8 cellular contexts compared by ENCODE assay signal in genomic region chr2:106192752-106193490, GRCh38. TPM values are rescaled to one million over a fixed set of nuclear protein-coding genes. Genes with fewer than 3 reads are reported as not detected.
DNase-seq lines count a peak whose midpoint lies in the region; ATAC-seq, FAIRE-seq and TF ChIP-seq lines count a peak whose summit lies in the region.

No MANE protein-coding gene starts in this region.

- H3K4me3 ChIP-seq in dorsolateral prefrontal cortex (peak overlapping the region; percentile 59 to 99 (median 88)), mucosa of descending colon (peak overlapping the region; percentile 72)

- H3K4me1 Mint-ChIP-seq in stimulated activated memory B cell treated with anti-CD40 and anti-IgM and Interleukin-4, amounts not matched to agents 10 μg/mL and 1 μg/mL and 100 μg/mL, for 72 hours = peaks cover 54% of the 10 kb centered on the region

- peak overlapping the region; percentile 84 for H3K27ac Mint-ChIP-seq in stimulated activated memory B cell treated with anti-CD40 and anti-IgM and Interleukin-4, amounts not matched to agents 10 μg/mL and 1 μg/mL and 100 μg/mL, for 72 hours

- peaks cover 6% of the 10 kb centered on the region for H3K4me1 ChIP-seq in mucosa of descending colon (ENCODE audit: low read depth)

- DNase-seq in 8988T = peak; percentile 47
- peak; percentile 31 for DNase-seq in GM12892 (ENCODE audit: insufficient read length)
- peak; percentile 78 for DNase-seq in NCI-H146 (lab: John Stamatoyannopoulos, UW)
- DNase-seq in dorsolateral prefrontal cortex = peak in 1 of 10 donors; percentile 52
- DNase-seq in mucosa of descending colon = peak; percentile 51 to 65 (median 53)

- peak; percentile 57 for TF ChIP-seq POLR2A in GM12892 (IDR thresholded peaks at IDR 0.05; ENCODE audit: low read depth, low read length)

- intact Hi-C loops in dorsolateral prefrontal cortex (cut with DNase I) = loop anchor here (10.0 kb wide), 1 partner anchor 858 kb away; the partner anchor contains the start of gene C2orf49 (in 2 of the 2)
- intact Hi-C loops in mucosa of descending colon (cut with DNase I, micrococcal nuclease) = no loop called here

- TF ChIP-seq CTCF in dorsolateral prefrontal cortex (IDR thresholded peaks at IDR 0.05 in 54 of 56, conservative IDR thresholded peaks at IDR 0.05 in 2 of 56; ENCODE audit: low read depth in 1 of 56, partially characterized antibody in 56 of 56) (no peak), mucosa of descending colon (IDR thresholded peaks at IDR 0.05) (no peak)

- ATAC-seq in HG02798 (IDR thresholded peaks at IDR 0.05; ENCODE audit: poor library complexity, unreplicated experiment) (peak; percentile 54), mucosa of descending colon (peak; percentile 41)
- ATAC-seq in activated CD4-positive, CD25-positive, alpha-beta regulatory T cell treated with anti-CD3 and anti-CD28 coated beads, Interleukin-2, amount 50 U/mL, for 24 hours = peak; percentile 60 to 70
- peak; percentile 48 for ATAC-seq in stimulated activated memory B cell treated with anti-CD40 and anti-IgM and Interleukin-4, amounts not matched to agents 10 μg/mL and 1 μg/mL and 100 μg/mL, for 72 hours

- H3K27me3 Mint-ChIP-seq in stimulated activated memory B cell treated with anti-CD40 and anti-IgM and Interleukin-4, amounts not matched to agents 10 μg/mL and 1 μg/mL and 100 μg/mL, for 72 hours = no peaks in the 10 kb centered on the region

- H3K27ac ChIP-seq in dorsolateral prefrontal cortex = peak overlapping the region in 38 of 59 donors; percentile 6 to 88 (median 76)

- peak overlapping the region; percentile 73 for H3K4me3 Mint-ChIP-seq in stimulated activated memory B cell treated with anti-CD40 and anti-IgM and Interleukin-4, amounts not matched to agents 10 μg/mL and 1 μg/mL and 100 μg/mL, for 72 hours

- H3K36me3 ChIP-seq in mucosa of descending colon (ENCODE audit: low read depth) = no peaks in the 10 kb centered on the region

- H3K9me3 ChIP-seq in mucosa of descending colon = no peaks in the 10 kb centered on the region

- no peaks in the 10 kb centered on the region for H3K9me3 Mint-ChIP-seq in stimulated activated memory B cell treated with anti-CD40 and anti-IgM and Interleukin-4, amounts not matched to agents 10 μg/mL and 1 μg/mL and 100 μg/mL, for 72 hours

- H3K36me3 Mint-ChIP-seq in stimulated activated memory B cell treated with anti-CD40 and anti-IgM and Interleukin-4, amounts not matched to agents 10 μg/mL and 1 μg/mL and 100 μg/mL, for 72 hours = peaks cover 26% of the 10 kb centered on the region

- FAIRE-seq in GM12892 (lab: Jason Lieb, UNC) = peak; percentile 27

- no peaks in the 10 kb centered on the region for H3K27me3 ChIP-seq in dorsolateral prefrontal cortex

RNA-seq across cellular contexts. Expression of gene UXS1, which starts 1.2 kb away (rescaled TPM):
- 20.8 TPM for polyA plus RNA-seq in GM12892 (2012; ENCODE audit: missing spikeins)
- 10 to 100 TPM; 37.5 to 89.4 (median 64.7) TPM for total RNA-seq in dorsolateral prefrontal cortex
- 10 to 100 TPM; 26.3 to 39.0 (median 30.7) TPM for total RNA-seq in mucosa of descending colon

Comparison
In these comparisons a context has a peak if more than half of its experiments do, and no peak if none do; other contexts are left out.
1. intact Hi-C loops: an anchor here in dorsolateral prefrontal cortex (10.0 kb wide); none called in mucosa of descending colon.